27 cellular contexts compared by ENCODE assay signal in the genomic region with DNA sequence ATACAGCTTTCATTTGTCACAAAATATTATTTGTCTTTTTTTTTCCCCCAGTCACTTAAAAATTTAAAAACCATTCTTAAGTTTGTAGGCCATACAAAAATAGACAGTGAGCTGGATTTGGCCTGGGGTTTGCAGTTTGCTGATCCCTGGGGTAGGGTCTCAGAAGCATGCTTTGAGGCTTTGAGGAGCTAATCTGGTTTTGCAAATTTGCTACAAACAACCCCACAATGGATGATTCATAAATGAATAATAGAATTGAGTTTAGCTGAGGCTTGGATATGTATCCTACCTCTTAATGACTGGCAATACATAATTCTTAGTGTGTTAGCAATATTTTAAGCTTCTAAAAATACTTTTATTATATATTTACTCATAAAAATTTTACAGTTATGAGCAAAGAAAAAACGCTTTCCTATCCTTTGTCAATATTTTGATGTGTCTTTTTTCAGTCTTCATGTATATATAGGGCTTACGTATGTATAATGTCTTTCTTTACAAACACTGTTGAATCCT.
"Had no signal": no experiment of that assay in that cellular context is flagged by ENCODE, and none has a peak within 500 bp of the region (broad histone marks: within the 10 kb centered on the region; RNA-seq: fewer than 3 reads in every experiment).

No MANE protein-coding gene starts in this region.

- H3K27ac ChIP-seq: body of pancreas, cardiac muscle cell, heart left ventricle, ovary, uterus had no signal

- H3K36me3 ChIP-seq: cardiac muscle cell, heart left ventricle, ovary, thoracic aorta, uterus had no signal

- H3K27me3 Mint-ChIP-seq: naive B cell, progenitor cell of endocrine pancreas had no signal

- H3K4me3 Mint-ChIP-seq: activated naive CD8-positive, alpha-beta T cell; activated T-cell treated with anti-CD3 and anti-CD28 coated beads, Interleukin-2, amount 50 U/mL, for 72 hours; effector memory CD8-positive, alpha-beta T cell; mesothelial cell of epicardium; naive B cell; nephron progenitor cell; stimulated activated effector memory CD8-positive, alpha-beta T cell treated with anti-CD3 and anti-CD28 coated beads, Interleukin-12 subunit alpha, Interleukin-12 subunit beta, amount 100 ng/mL, for 72 hours; stimulated activated naive CD8-positive, alpha-beta T cell treated with anti-CD3 and anti-CD28 coated beads, Interleukin-15, Interleukin-2, amounts not matched to agents 100 ng/mL and 50 ng/mL, for 24 hours; type B pancreatic cell had no signal

- H3K36me3 Mint-ChIP-seq: activated naive CD8-positive, alpha-beta T cell; naive B cell; stimulated activated effector memory CD8-positive, alpha-beta T cell treated with anti-CD3 and anti-CD28 coated beads, Interleukin-12 subunit alpha, Interleukin-12 subunit beta, amount 100 ng/mL, for 72 hours had no signal

- ATAC-seq: activated T-cell treated with anti-CD3 and anti-CD28 coated beads, Interleukin-2, amount 50 U/mL, for 72 hours; body of pancreas; effector memory CD8-positive, alpha-beta T cell; heart left ventricle; sciatic nerve; stimulated activated effector memory CD8-positive, alpha-beta T cell treated with anti-CD3 and anti-CD28 coated beads, Interleukin-12 subunit alpha, Interleukin-12 subunit beta, amount 100 ng/mL, for 72 hours had no signal

- H3K27ac Mint-ChIP-seq: activated naive CD8-positive, alpha-beta T cell; activated T-cell treated with anti-CD3 and anti-CD28 coated beads, Interleukin-2, amount 50 U/mL, for 72 hours; effector memory CD8-positive, alpha-beta T cell; mesothelial cell of epicardium; naive B cell; nephron progenitor cell; progenitor cell of endocrine pancreas; stimulated activated effector memory CD8-positive, alpha-beta T cell treated with anti-CD3 and anti-CD28 coated beads, Interleukin-12 subunit alpha, Interleukin-12 subunit beta, amount 100 ng/mL, for 72 hours; stimulated activated naive CD8-positive, alpha-beta T cell treated with anti-CD3 and anti-CD28 coated beads, Interleukin-15, Interleukin-2, amounts not matched to agents 100 ng/mL and 50 ng/mL, for 24 hours; type B pancreatic cell had no signal

- H3K9me3 Mint-ChIP-seq: stimulated activated effector memory CD8-positive, alpha-beta T cell treated with anti-CD3 and anti-CD28 coated beads, Interleukin-12 subunit alpha, Interleukin-12 subunit beta, amount 100 ng/mL, for 72 hours; stimulated activated naive CD8-positive, alpha-beta T cell treated with anti-CD3 and anti-CD28 coated beads, Interleukin-15, Interleukin-2, amounts not matched to agents 100 ng/mL and 50 ng/mL, for 24 hours had no signal

- H3K4me1 Mint-ChIP-seq: stimulated activated effector memory CD8-positive, alpha-beta T cell treated with anti-CD3 and anti-CD28 coated beads, Interleukin-12 subunit alpha, Interleukin-12 subunit beta, amount 100 ng/mL, for 72 hours had no signal

- H3K4me3 ChIP-seq: body of pancreas, cardiac muscle cell, heart left ventricle, ovary, thoracic aorta, uterus had no signal

- H3K9me3 ChIP-seq: body of pancreas, ovary, thoracic aorta, uterus had no signal

- H3K27me3 ChIP-seq: body of pancreas, cardiac muscle cell, heart left ventricle, ovary, uterus had no signal

- DNase-seq: activated CD4-positive, alpha-beta T cell treated with anti-CD3 and anti-CD28 coated beads for 4 hours; activated CD4-positive, alpha-beta T cell treated with anti-CD3 and anti-CD28 coated beads, Interleukin-2, amount 50 U/mL, for 4 hours; activated effector memory CD4-positive, alpha-beta T cell treated with Interleukin-2 at 50 U/mL for 16 hours; activated naive CD4-positive, alpha-beta T cell treated with Interleukin-2 at 50 U/mL for 16 hours; activated T-cell treated with anti-CD3 and anti-CD28 coated beads for 4 hours; activated T-cell treated with anti-CD3 and anti-CD28 coated beads, Interleukin-2, amount 50 U/mL, for 72 hours; anterior cingulate cortex; body of pancreas; cortex of kidney; effector memory CD8-positive, alpha-beta T cell; foreskin fibroblast; heart left ventricle; naive B cell; nephron progenitor cell; ovary; small intestine; stimulated activated CD4-positive, alpha-beta T cell treated with anti-CD3 and anti-CD28 coated beads, Interleukin-4, amount 100 ng/mL, for 24 hours; uterus had no signal
